Comparison of ENCODE assay signal across 34 cellular contexts in the genomic region with DNA sequence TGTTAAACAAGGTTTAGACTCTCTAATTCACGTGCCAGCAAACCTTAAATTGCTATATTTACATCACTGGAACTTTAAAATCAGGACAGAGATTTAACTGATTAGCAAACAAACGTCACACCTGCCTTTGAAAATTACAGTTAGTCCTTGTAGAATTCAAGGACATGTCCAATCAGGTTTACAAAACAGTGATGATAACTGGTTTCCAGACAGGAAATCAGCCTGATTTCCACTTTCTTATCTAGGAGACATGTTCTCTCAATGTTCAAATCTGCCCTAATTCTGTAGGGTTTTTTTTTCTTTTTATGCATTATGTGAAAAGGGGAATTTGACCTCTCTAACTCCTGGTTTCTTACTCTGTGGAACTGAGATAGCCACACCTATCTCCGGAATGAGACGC. TPM values are rescaled to one million over a fixed set of nuclear protein-coding genes. Genes with fewer than 3 reads are reported as not detected.
DNase-seq lines count a peak whose midpoint lies in the region; ATAC-seq and TF ChIP-seq lines count a peak whose summit lies in the region.
"Had no signal": no experiment of that assay in that cellular context is flagged by ENCODE, and none has a peak within 500 bp of the region (broad histone marks: within the 10 kb centered on the region; RNA-seq: fewer than 3 reads in every experiment).

No MANE protein-coding gene starts in this region.

- no peaks in the 10 kb centered on the region for H3K36me3 ChIP-seq in colonic mucosa
- no peaks in the 10 kb centered on the region for H3K36me3 ChIP-seq in mucosa of descending colon (ENCODE audit: low read depth)
- H3K36me3 ChIP-seq: gastrocnemius medialis, right lobe of liver had no signal

- H3K9me3 ChIP-seq in colonic mucosa (no peaks in the 10 kb centered on the region), mucosa of descending colon (no peaks in the 10 kb centered on the region)
- H3K9me3 ChIP-seq: gastrocnemius medialis, right lobe of liver had no signal

- H3K27me3 Mint-ChIP-seq in Calu3 (ENCODE audit: unreplicated experiment) = no peaks in the 10 kb centered on the region
- H3K27me3 Mint-ChIP-seq in activated T-helper 1 cell treated with anti-CD3 and anti-CD28 coated beads, Interleukin-12 subunit alpha, Interleukin-12 subunit beta, Interleukin-2, Interleukin-4 antibody, amounts not matched to agents 30 ng/mL and 10 ng/mL and 1 ng/mL, durations not matched to agents 14 hours and 24 hours and 36 hours (ENCODE audit: insufficient read depth) = peaks cover 2% of the 10 kb centered on the region

- BruUV-seq in Calu3 (replicated peaks; lab: Mats Ljungman, UMichigan) = no TSS peak

- H3K27me3 ChIP-seq in colonic mucosa = no peaks in the 10 kb centered on the region
- H3K27me3 ChIP-seq: gastrocnemius medialis, right lobe of liver had no signal

- H3K9me3 Mint-ChIP-seq in Calu3 (ENCODE audit: low read depth, unreplicated experiment) = no peaks in the 10 kb centered on the region
- H3K9me3 Mint-ChIP-seq in activated T-helper 1 cell treated with anti-CD3 and anti-CD28 coated beads, Interleukin-12 subunit alpha, Interleukin-12 subunit beta, Interleukin-2, Interleukin-4 antibody, amounts not matched to agents 30 ng/mL and 10 ng/mL and 1 ng/mL, durations not matched to agents 14 hours and 24 hours and 36 hours = no peaks in the 10 kb centered on the region
- H3K9me3 Mint-ChIP-seq: activated naive CD8-positive, alpha-beta T cell treated with anti-CD3 and anti-CD28 coated beads, Interleukin-2, amount 10 ng/mL, durations not matched to agents 7 days and 5 days; CD14-positive monocyte; mesothelial cell of epicardium; natural killer cell had no signal

- H3K4me3 ChIP-seq in colonic mucosa (no peak overlapping the region), mucosa of descending colon (no peak overlapping the region)
- H3K4me3 ChIP-seq: gastrocnemius medialis, right lobe of liver had no signal

- H3K4me3 Mint-ChIP-seq in Calu3 (ENCODE audit: low read depth, unreplicated experiment) = peak overlapping the region; percentile 70
- H3K4me3 Mint-ChIP-seq in activated T-helper 1 cell treated with anti-CD3 and anti-CD28 coated beads, Interleukin-12 subunit alpha, Interleukin-12 subunit beta, Interleukin-2, Interleukin-4 antibody, amounts not matched to agents 30 ng/mL and 10 ng/mL and 1 ng/mL, durations not matched to agents 14 hours and 24 hours and 36 hours = no peak overlapping the region
- H3K4me3 Mint-ChIP-seq: activated naive CD8-positive, alpha-beta T cell treated with anti-CD3 and anti-CD28 coated beads, Interleukin-2, amount 10 ng/mL, durations not matched to agents 7 days and 5 days; CD14-positive monocyte; immature natural killer cell; mesothelial cell of epicardium; natural killer cell had no signal

- peak overlapping the region; percentile 96 for H3K27ac Mint-ChIP-seq in Calu3 (ENCODE audit: unreplicated experiment)
- H3K27ac Mint-ChIP-seq in activated T-helper 1 cell treated with anti-CD3 and anti-CD28 coated beads, Interleukin-12 subunit alpha, Interleukin-12 subunit beta, Interleukin-2, Interleukin-4 antibody, amounts not matched to agents 30 ng/mL and 10 ng/mL and 1 ng/mL, durations not matched to agents 14 hours and 24 hours and 36 hours = no peak overlapping the region
- H3K27ac Mint-ChIP-seq: activated naive CD8-positive, alpha-beta T cell treated with anti-CD3 and anti-CD28 coated beads, Interleukin-2, amount 10 ng/mL, durations not matched to agents 7 days and 5 days; CD14-positive monocyte; immature natural killer cell; mesothelial cell of epicardium; natural killer cell had no signal

- intact Hi-C loops in Calu3 (cut with micrococcal nuclease; ENCODE audit: unreplicated experiment) (loop anchor here (5.0 kb wide), 2 partner anchors 78 to 128 kb away; no protein-coding TSS in a partner anchor), colonic mucosa (cut with DNase I) (no loop called here), mucosa of descending colon (cut with DNase I, micrococcal nuclease) (no loop called here)
- intact Hi-C loops in activated T-helper 1 cell treated with anti-CD3 and anti-CD28 coated beads, Interleukin-12 subunit alpha, Interleukin-12 subunit beta, Interleukin-2, Interleukin-4 antibody, amounts not matched to agents 30 ng/mL and 10 ng/mL and 1 ng/mL, durations not matched to agents 14 hours and 24 hours and 36 hours (cut with micrococcal nuclease) = no loop called here

- peak; percentile 24 for ATAC-seq in mucosa of descending colon
- no peak for ATAC-seq in HG03097 (IDR thresholded peaks at IDR 0.05; ENCODE audit: low FRiP score, unreplicated experiment)
- no peak for ATAC-seq in HG03565 (IDR thresholded peaks at IDR 0.05; ENCODE audit: unreplicated experiment)
- no peak for ATAC-seq in HG02571 (IDR thresholded peaks at IDR 0.05; ENCODE audit: unreplicated experiment)
- ATAC-seq: gastrocnemius medialis, HepG2, left lobe of liver, natural killer cell, Right ventricle myocardium inferior had no signal

- H3K4me1 ChIP-seq in colonic mucosa = no peaks in the 10 kb centered on the region
- peaks cover 22% of the 10 kb centered on the region for H3K4me1 ChIP-seq in mucosa of descending colon (ENCODE audit: low read depth)
- H3K4me1 ChIP-seq: gastrocnemius medialis, parathyroid adenoma had no signal

- CTCF ChIA-PET in Calu3 (lab: Charles Lee) = interaction anchor here (0.9 to 1.3 kb wide), 7 partner anchors 9 to 1641 kb away, joined by 3 to 6 read pairs (median 4); no protein-coding TSS in a partner anchor

- TF ChIP-seq CTCF in Calu3 (IDR thresholded peaks at IDR 0.05; ENCODE audit: unreplicated experiment) (no peak), colonic mucosa (IDR thresholded peaks at IDR 0.05) (no peak), mucosa of descending colon (IDR thresholded peaks at IDR 0.05) (no peak)

- DNase-seq in Calu3 = no peak
- DNase-seq in LoVo (ENCODE audit: low spot score) = peak; percentile 20
- no peak for DNase-seq in colonic mucosa
- DNase-seq in mucosa of descending colon = no peak
- no peak for DNase-seq in activated T-helper 1 cell treated with anti-CD3 and anti-CD28 coated beads, Interleukin-12 subunit alpha, Interleukin-12 subunit beta, Interleukin-2, Interleukin-4 antibody, amounts not matched to agents 30 ng/mL and 10 ng/mL and 1 ng/mL, durations not matched to agents 14 hours and 24 hours and 36 hours (ENCODE audit: low spot score)
- DNase-seq: activated CD4-positive, alpha-beta T cell treated with anti-CD3 and anti-CD28 coated beads, Interleukin-2, amount 50 U/mL, for 4 hours; activated CD8-positive, alpha-beta memory T cell treated with anti-CD3 and anti-CD28 coated beads, Interleukin-2, amount 50 U/mL, for 48 hours; activated effector memory CD4-positive, alpha-beta T cell treated with Interleukin-2 at 50 U/mL for 16 hours; activated naive CD8-positive, alpha-beta T cell treated with anti-CD3 and anti-CD28 coated beads, Interleukin-2, amount 10 ng/mL, durations not matched to agents 7 days and 5 days; cerebellar nuclear complex; gastrocnemius medialis; HCEC 1CT; hippocampal formation; immature natural killer cell; natural killer cell; NCI-H1436; NCI-H2107; right lobe of liver; stimulated activated CD4-positive, alpha-beta T cell treated with anti-CD3 and anti-CD28 coated beads, Interleukin-12 subunit alpha, Interleukin-12 subunit beta, amount 100 ng/mL, for 4 hours; stimulated activated CD4-positive, alpha-beta T cell treated with anti-CD3 and anti-CD28 coated beads, Interleukin-4, amount 100 ng/mL, for 24 hours; stimulated activated naive CD4-positive, alpha-beta T cell; T-helper 9 cell had no signal

- H3K4me1 Mint-ChIP-seq in Calu3 (ENCODE audit: low read depth, unreplicated experiment) = peaks cover 45% of the 10 kb centered on the region
- no peaks in the 10 kb centered on the region for H3K4me1 Mint-ChIP-seq in activated T-helper 1 cell treated with anti-CD3 and anti-CD28 coated beads, Interleukin-12 subunit alpha, Interleukin-12 subunit beta, Interleukin-2, Interleukin-4 antibody, amounts not matched to agents 30 ng/mL and 10 ng/mL and 1 ng/mL, durations not matched to agents 14 hours and 24 hours and 36 hours (ENCODE audit: low read depth)
- H3K4me1 Mint-ChIP-seq: activated naive CD8-positive, alpha-beta T cell treated with anti-CD3 and anti-CD28 coated beads, Interleukin-2, amount 10 ng/mL, durations not matched to agents 7 days and 5 days; CD14-positive monocyte; immature natural killer cell; natural killer cell had no signal

- peak overlapping the region in 1 of 2 donors; percentile 13 for H3K9ac ChIP-seq in colonic mucosa (ENCODE audit: low read depth in 2 of 2, low read length in 2 of 2)
- H3K9ac ChIP-seq: parathyroid adenoma had no signal

- H3K36me3 Mint-ChIP-seq in Calu3 (ENCODE audit: insufficient read depth, unreplicated experiment) = peaks cover 5% of the 10 kb centered on the region
- no peaks in the 10 kb centered on the region for H3K36me3 Mint-ChIP-seq in activated T-helper 1 cell treated with anti-CD3 and anti-CD28 coated beads, Interleukin-12 subunit alpha, Interleukin-12 subunit beta, Interleukin-2, Interleukin-4 antibody, amounts not matched to agents 30 ng/mL and 10 ng/mL and 1 ng/mL, durations not matched to agents 14 hours and 24 hours and 36 hours (ENCODE audit: low read depth)
- H3K36me3 Mint-ChIP-seq: activated naive CD8-positive, alpha-beta T cell treated with anti-CD3 and anti-CD28 coated beads, Interleukin-2, amount 10 ng/mL, durations not matched to agents 7 days and 5 days; CD14-positive monocyte; immature natural killer cell; natural killer cell had no signal

- peak overlapping the region; percentile 58 for H3K27ac ChIP-seq in colonic mucosa
- H3K27ac ChIP-seq: gastrocnemius medialis, HL-60, parathyroid adenoma, right lobe of liver had no signal

RNA-seq across cellular contexts. Expression of a gene that starts 26.4 kb away (rescaled TPM):
- total RNA-seq in Calu3 (2022) (2.5 and 3.1 TPM in 2 replicates), colonic mucosa (10 to 100 TPM; 25.6 to 29.0 TPM), mucosa of descending colon (10 to 100 TPM in 1 of 3 donors, 1 to 10 TPM in 2; 2.8 to 11.0 (median 6.2) TPM)
- total RNA-seq in activated T-helper 1 cell treated with anti-CD3 and anti-CD28 coated beads, Interleukin-12 subunit alpha, Interleukin-12 subunit beta, Interleukin-2, Interleukin-4 antibody, amounts not matched to agents 30 ng/mL and 10 ng/mL and 1 ng/mL, durations not matched to agents 14 hours and 24 hours and 36 hours = not detected in 2 replicates
- total RNA-seq: activated naive CD8-positive, alpha-beta T cell treated with anti-CD3 and anti-CD28 coated beads, Interleukin-2, amount 10 ng/mL, durations not matched to agents 7 days and 5 days; Daoy; HepG2; left lobe of liver; natural killer cell; NCI-H460 had no signal
